ENCODE assay signal across 8 cellular contexts in the genomic region with DNA sequence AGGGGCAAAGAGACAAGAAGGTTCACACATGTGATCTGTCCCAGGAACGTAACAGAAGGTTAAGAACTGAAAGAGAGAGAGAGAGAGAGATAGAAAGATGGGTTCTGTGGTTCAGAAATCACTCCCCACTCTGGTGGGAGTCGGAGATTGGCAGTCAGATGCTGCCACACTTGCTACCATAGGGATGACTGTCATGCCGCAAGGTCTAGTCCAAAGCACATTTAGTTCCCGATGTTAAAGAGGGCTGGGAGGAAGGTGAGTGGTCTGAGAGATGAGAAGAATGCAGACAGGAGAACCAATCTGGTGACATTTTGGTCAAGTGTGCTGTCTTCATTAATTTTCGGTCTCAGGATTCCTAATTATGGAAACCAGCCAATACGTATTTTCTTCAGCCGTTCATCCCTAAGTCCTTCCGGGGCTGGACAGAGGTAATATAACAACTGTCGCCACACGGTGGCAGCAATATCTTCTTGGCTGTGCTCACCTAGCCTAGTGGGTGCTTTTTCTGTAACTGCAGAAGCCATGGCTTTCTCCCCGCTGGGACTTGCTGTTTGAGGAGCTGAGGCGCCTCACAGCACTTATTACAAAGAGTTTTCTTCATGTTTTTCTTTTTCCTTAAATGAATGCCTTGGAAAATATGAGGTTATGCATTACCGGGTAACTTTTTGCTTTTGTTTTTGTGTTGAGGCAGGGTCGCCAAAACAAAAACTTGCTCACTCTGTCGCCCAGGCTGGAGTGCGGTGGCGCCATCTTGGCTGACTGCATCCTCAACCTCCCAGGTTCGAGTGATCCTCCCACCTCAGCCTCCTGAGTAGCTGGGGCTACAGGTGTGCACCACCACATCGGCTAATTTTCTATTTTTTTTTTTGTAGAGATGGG. TPM values are rescaled to one million over a fixed set of nuclear protein-coding genes. Genes with fewer than 3 reads are reported as not detected.
DNase-seq lines count a peak whose midpoint lies in the region; ATAC-seq and TF ChIP-seq lines count a peak whose summit lies in the region.

No MANE protein-coding gene starts in this region.

- peak; percentile 10 for DNase-seq in AG04449 (ENCODE audit: low read depth, low spot score)
- DNase-seq in NCI-H2227 treated with DMSO at 0.1 percent for 48 hours (lab: John Stamatoyannopoulos, UW): peak; percentile 62
- DNase-seq in WERI-Rb-1: peak; percentile 85
- DNase-seq in cardiac fibroblast (ENCODE audit: low read depth in 2 of 2): peak; percentile 72 to 79
- peak; percentile 68 to 83 for DNase-seq in left colon
- DNase-seq in stimulated activated CD4-positive, alpha-beta T cell treated with anti-CD3 and anti-CD28 coated beads, Interleukin-4, amount 100 ng/mL, for 4 hours: peak; percentile 41 to 50

- CTCF ChIA-PET in AG04449 (lab: Yijun Ruan, JAX): interaction anchor here (0.6 to 7.2 kb wide), 13 partner anchors 9 to 324 kb away, joined by 3 to 68 read pairs (median 4); no protein-coding TSS in a partner anchor

- POLR2A ChIA-PET in AG04449 (lab: Yijun Ruan, JAX): no interaction called here

- ATAC-seq in GM18867 (IDR thresholded peaks at IDR 0.05; ENCODE audit: unreplicated experiment) (peak; percentile 95), HG03097 (IDR thresholded peaks at IDR 0.05; ENCODE audit: low FRiP score, unreplicated experiment) (peak; percentile 56), left colon (peak; percentile 58)

- TF ChIP-seq CTCF in AG04449 (IDR thresholded peaks at IDR 0.05; ENCODE audit: insufficient read depth, low read length, missing control alignments): peak; percentile 65
- peak; percentile 65 for TF ChIP-seq CTCF in WERI-Rb-1 (IDR thresholded peaks at IDR 0.05; ENCODE audit: low read depth, low read length)
- TF ChIP-seq CTCF in cardiac fibroblast (IDR thresholded peaks at IDR 0.05; ENCODE audit: low read depth, low read length): peak; percentile 67

- no peaks in the 10 kb centered on the region for H3K9me3 ChIP-seq in WERI-Rb-1 (ENCODE audit: severe bottlenecking)

- H3K27ac ChIP-seq in WERI-Rb-1: no peak overlapping the region

- H3K4me3 ChIP-seq in AG04449 (ENCODE audit: low read depth, low read length): no peak overlapping the region
- H3K4me3 ChIP-seq in WERI-Rb-1 (ENCODE audit: low read depth, low read length): no peak overlapping the region
- no peak overlapping the region for H3K4me3 ChIP-seq in cardiac fibroblast (replicated peaks in 1 of 2; ENCODE audit: low read depth in 2 of 2, low read length in 2 of 2)

- H3K27me3 ChIP-seq in WERI-Rb-1 (ENCODE audit: insufficient read depth, low read depth, severe bottlenecking): no peaks in the 10 kb centered on the region

- no peaks in the 10 kb centered on the region for H3K36me3 ChIP-seq in WERI-Rb-1

- intact Hi-C loops in left colon (cut with DNase I, micrococcal nuclease): no loop called here

RNA-seq across cellular contexts. Expression of gene SLC35D3, which starts 46.0 kb away (rescaled TPM):
- under 1 TPM; 0.28 to 0.34 TPM for total RNA-seq in left colon

Comparison
In these comparisons a context has a peak if more than half of its experiments do, and no peak if none do; other contexts are left out.
1. DNase-seq: peak in every context shown above with its lines; median percentile 85 in WERI-Rb-1; 76 in cardiac fibroblast; 76 in left colon; 62 in NCI-H2227 treated with DMSO at 0.1 percent for 48 hours; 46 in stimulated activated CD4-positive, alpha-beta T cell treated with anti-CD3 and anti-CD28 coated beads, Interleukin-4, amount 100 ng/mL, for 4 hours; 10 in AG04449.